Comparison of ENCODE assay signal across 1 cellular context in genomic region chr14:92499216-92499615, GRCh38.
TF ChIP-seq lines count a peak whose summit lies in the region.

No MANE protein-coding gene starts in this region.

TF ChIP-seq in A549, 52 proteins besides CTCF, POLR2A, EP300 and RAD21 (continued from another document):
- TF ChIP-seq REST (IDR thresholded peaks at IDR 0.05) (no peak), POLR2AphosphoS2 (conservative IDR thresholded peaks at IDR 0.05; ENCODE audit: low read length) (no peak), ELK1 (IDR thresholded peaks at IDR 0.05; ENCODE audit: low read depth, low read length) (no peak), EHF (CRISPR knock-in tag; IDR thresholded peaks at IDR 0.05) (no peak), FOXS1 (CRISPR knock-in tag; IDR thresholded peaks at IDR 0.05) (no peak), RFX5 (IDR thresholded peaks at IDR 0.05) (no peak), RARB (CRISPR knock-in tag; IDR thresholded peaks at IDR 0.05) (no peak), FOSL2 (IDR thresholded peaks at IDR 0.05) (no peak), FOSL2 (CRISPR knock-in tag; IDR thresholded peaks at IDR 0.05) (no peak), HOXB5 (CRISPR knock-in tag; IDR thresholded peaks at IDR 0.05) (no peak)
TF ChIP-seq in A549: peak in this region for 0.
